17 cellular contexts compared by ENCODE assay signal in the genomic region with DNA sequence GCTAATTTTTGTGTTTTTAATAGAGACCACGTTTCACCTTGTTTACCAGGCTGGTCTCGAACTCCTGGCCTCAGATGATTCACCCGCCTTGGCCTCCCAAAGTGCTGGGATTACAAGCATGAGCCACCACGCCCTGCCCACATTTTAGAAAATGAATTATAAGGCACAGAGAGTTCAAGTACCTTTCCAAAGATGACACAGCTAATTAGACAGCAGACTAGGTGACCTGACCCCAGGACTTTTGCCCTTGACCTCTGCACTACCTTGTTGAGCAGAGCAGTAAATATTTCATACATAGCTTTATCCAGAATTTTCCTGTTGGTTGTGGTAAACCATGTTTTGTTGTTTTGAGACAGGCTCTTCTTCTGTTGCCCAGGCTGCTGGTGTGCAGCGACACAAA.
DNase-seq lines count a peak whose midpoint lies in the region; ATAC-seq and TF ChIP-seq lines count a peak whose summit lies in the region.
"Had no signal": no experiment of that assay in that cellular context is flagged by ENCODE, and none has a peak within 500 bp of the region (broad histone marks: within the 10 kb centered on the region; RNA-seq: fewer than 3 reads in every experiment).

No MANE protein-coding gene starts in this region.

- no peak overlapping the region for H2BK120ac ChIP-seq in mesenchymal stem cell (ENCODE audit: low read depth, low read length)

- peaks cover 0 to 3% of the 10 kb centered on the region in 2 donors for H3K36me3 Mint-ChIP-seq in CD14-positive monocyte
- no peaks in the 10 kb centered on the region for H3K36me3 Mint-ChIP-seq in chondrocyte (ENCODE audit: low read depth)
- H3K36me3 Mint-ChIP-seq: IgD-negative memory B cell had no signal

- TF ChIP-seq CTCF in CD14-positive monocyte (IDR thresholded peaks at IDR 0.05) (no peak), chondrocyte (IDR thresholded peaks at IDR 0.05) (no peak), sigmoid colon (IDR thresholded peaks at IDR 0.05) (no peak), GM13977 (IDR thresholded peaks at IDR 0.05; ENCODE audit: extremely low read depth, insufficient read depth, missing control alignments) (no peak)

- no peak overlapping the region for H3K4ac ChIP-seq in mesenchymal stem cell (ENCODE audit: low read depth in 1 of 2, low read length in 2 of 2)

- intact Hi-C loops in CD14-positive monocyte (cut with micrococcal nuclease) (loop anchor here (10.0 kb wide), 2 partner anchors 293 to 743 kb away; partner anchors contain the start of gene TPST1 (in 1 of the 2)), sigmoid colon (cut with DNase I) (no loop called here)

- in situ Hi-C loops in GM13977 (cut with MboI; ENCODE audit: low pct_unique_long_range_greater_than_20kb, low sequenced_read_pairs, unreplicated experiment): no loop called here

- H3K27me3 Mint-ChIP-seq in CD14-positive monocyte (ENCODE audit: low read depth in 3 of 3): peaks cover 2 to 9% (median 2%) of the 10 kb centered on the region in 3 donors
- H3K27me3 Mint-ChIP-seq in chondrocyte (ENCODE audit: low read depth): no peaks in the 10 kb centered on the region
- H3K27me3 Mint-ChIP-seq: B cell; CD4-positive, alpha-beta T cell; IgD-negative memory B cell had no signal

- no peak overlapping the region for H3K4me2 ChIP-seq in mesenchymal stem cell (ENCODE audit: low read length, poor library complexity, severe bottlenecking)

- H2BK5ac ChIP-seq in mesenchymal stem cell (ENCODE audit: low read depth, low read length, poor library complexity, severe bottlenecking): no peak overlapping the region

- no peak overlapping the region for H3K14ac ChIP-seq in mesenchymal stem cell (ENCODE audit: low read length in 2 of 2)

- no peak overlapping the region for H2BK15ac ChIP-seq in mesenchymal stem cell (ENCODE audit: low read depth, poor library complexity, severe bottlenecking)

- no peak overlapping the region for H3K9ac ChIP-seq in mesenchymal stem cell (ENCODE audit: low read length)

- H3K9me3 ChIP-seq in mesenchymal stem cell (ENCODE audit: control insufficient read depth, low read length) (no peaks in the 10 kb centered on the region), sigmoid colon (no peaks in the 10 kb centered on the region)
- H3K9me3 ChIP-seq: Caco-2 had no signal

- H3K27ac Mint-ChIP-seq in CD14-positive monocyte (peak overlapping the region; percentile 8 to 81 (median 56)), chondrocyte (ENCODE audit: unreplicated experiment) (no peak overlapping the region)
- H3K27ac Mint-ChIP-seq: B cell; CD4-positive, alpha-beta T cell; IgD-negative memory B cell had no signal

- peaks cover 8% of the 10 kb centered on the region for H3K4me1 ChIP-seq in mesenchymal stem cell (ENCODE audit: control insufficient read depth, insufficient read depth, low read depth, low read length)
- peaks cover 0 to 16% (median 14%) of the 10 kb centered on the region in 4 donors for H3K4me1 ChIP-seq in sigmoid colon

- no peak overlapping the region for H4K8ac ChIP-seq in mesenchymal stem cell (ENCODE audit: low read length)

- H3K18ac ChIP-seq in mesenchymal stem cell (ENCODE audit: low read depth in 1 of 2, low read length in 2 of 2): no peak overlapping the region

- no peak overlapping the region for H2AFZ ChIP-seq in mesenchymal stem cell (ENCODE audit: low read depth, low read length)

- peak overlapping the region; percentile 27 for H4K91ac ChIP-seq in mesenchymal stem cell (ENCODE audit: low read length)

- TF ChIP-seq POLR2A in sigmoid colon (IDR thresholded peaks at IDR 0.05): no peak

- H3K36me3 ChIP-seq in mesenchymal stem cell (ENCODE audit: control insufficient read depth in 1 of 2, insufficient read depth in 2 of 2, low read depth in 1 of 2, low read length in 2 of 2) (no peaks in the 10 kb centered on the region), sigmoid colon (peaks cover 0 to 6% (median 0%) of the 10 kb centered on the region in 4 donors)

- H3K4me1 Mint-ChIP-seq in CD14-positive monocyte: peaks cover 19% of the 10 kb centered on the region
- H3K4me1 Mint-ChIP-seq in chondrocyte (ENCODE audit: low read depth): peaks cover 9% of the 10 kb centered on the region

- H2BK12ac ChIP-seq in mesenchymal stem cell (ENCODE audit: low read length in 2 of 2): no peak overlapping the region

- H2AK5ac ChIP-seq in mesenchymal stem cell (ENCODE audit: low read length, severe bottlenecking): no peak overlapping the region

- peaks cover 6% of the 10 kb centered on the region for H3K79me1 ChIP-seq in mesenchymal stem cell (replicated peaks; ENCODE audit: low read length, poor library complexity, severe bottlenecking)

- H3K4me3 Mint-ChIP-seq in CD14-positive monocyte: no peak overlapping the region
- no peak overlapping the region for H3K4me3 Mint-ChIP-seq in chondrocyte (ENCODE audit: unreplicated experiment)
- H3K4me3 Mint-ChIP-seq: B cell; CD4-positive, alpha-beta T cell had no signal

- no peak overlapping the region for H3K23ac ChIP-seq in mesenchymal stem cell (ENCODE audit: low read length in 2 of 2)

- ATAC-seq in GM21825 (IDR thresholded peaks at IDR 0.05; ENCODE audit: unreplicated experiment) (no peak), HG02763 (IDR thresholded peaks at IDR 0.05; ENCODE audit: unreplicated experiment) (no peak)

- H3K27ac ChIP-seq in mesenchymal stem cell (ENCODE audit: low read length, poor library complexity, severe bottlenecking) (no peak overlapping the region), sigmoid colon (no peak overlapping the region)

- H3K4me3 ChIP-seq in mesenchymal stem cell (ENCODE audit: insufficient read depth in 1 of 2, low read depth in 1 of 2, low read length in 2 of 2): no peak overlapping the region
- no peak overlapping the region for H3K4me3 ChIP-seq in sigmoid colon

- H3K9me3 Mint-ChIP-seq in CD14-positive monocyte: peaks cover 0 to 4% (median 0%) of the 10 kb centered on the region in 7 donors
- H3K9me3 Mint-ChIP-seq in chondrocyte (ENCODE audit: low read depth): no peaks in the 10 kb centered on the region
- H3K9me3 Mint-ChIP-seq: CD4-positive, alpha-beta T cell; IgD-negative memory B cell had no signal

- no peak for TF ChIP-seq EP300 in sigmoid colon (IDR thresholded peaks at IDR 0.05)

- WGBS in mesenchymal stem cell: 79% methylated on average over 5 of the region's 5 CpGs
- WGBS in sigmoid colon, 2 donors: 79 to 89% methylated on average over 5 of the region's 5 CpGs

- H3K27me3 ChIP-seq in mesenchymal stem cell (ENCODE audit: control insufficient read depth in 1 of 2, insufficient read depth in 1 of 2, low read length in 2 of 2) (no peaks in the 10 kb centered on the region), sigmoid colon (no peaks in the 10 kb centered on the region)

- DNase-seq in CD14-positive monocyte (ENCODE audit: low spot score) (no peak), chondrocyte (ENCODE audit: low spot score) (peak; percentile 11), mesenchymal stem cell (no peak), sigmoid colon (peak; percentile 11), GM13977 (ENCODE audit: low spot score) (no peak), NCI-H2171 (lab: John Stamatoyannopoulos, UW) (no peak)
- DNase-seq: C1 segment of cervical spinal cord; Caco-2; CD4-positive, alpha-beta T cell; GDM1; GOT3; H7; KG1 had no signal

Comparison
In these comparisons a context has a peak if more than half of its experiments do, and no peak if none do; other contexts are left out.
1. DNase-seq: peak in chondrocyte (single experiment) and sigmoid colon (single experiment); none in CD14-positive monocyte (single experiment), mesenchymal stem cell (single experiment), GM13977 (single experiment) and NCI-H2171 (single experiment).